In the genomic region with DNA sequence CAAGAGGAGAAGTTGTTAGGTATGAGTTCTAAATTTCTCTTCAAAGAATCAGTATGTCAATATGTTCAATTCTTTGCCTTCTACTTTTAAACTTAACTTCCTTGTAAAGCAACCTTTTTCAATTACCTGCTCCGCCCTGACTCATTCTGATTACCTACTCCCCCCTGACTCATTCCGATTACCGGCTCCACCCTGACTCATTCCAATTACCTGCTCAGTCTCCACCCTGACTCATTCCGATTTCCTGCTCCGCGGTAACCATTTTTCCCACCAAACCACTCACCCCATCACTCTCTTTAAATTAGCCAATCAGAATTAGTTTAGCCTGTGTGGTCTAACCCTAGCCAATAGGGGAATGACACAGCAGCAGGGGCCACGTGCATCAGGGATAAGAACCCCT, we compare ENCODE assay signal across 16 cellular contexts. TPM values are rescaled to one million over a fixed set of nuclear protein-coding genes. Genes with fewer than 3 reads are reported as not detected.
DNase-seq lines count a peak whose midpoint lies in the region; ATAC-seq, FAIRE-seq and TF ChIP-seq lines count a peak whose summit lies in the region.
"Not testable (repeated sequence)": the region's sequence is repeated elsewhere in the genome, so short reads cannot be mapped to it uniquely, and the experiment has no call there.
"Had no signal": no experiment of that assay in that cellular context is flagged by ENCODE, and none has a peak within 500 bp of the region (broad histone marks: within the 10 kb centered on the region; RNA-seq: fewer than 3 reads in every experiment).

No MANE protein-coding gene starts in this region.

- H3K4me1 ChIP-seq in colonic mucosa, result not testable (repeated sequence)

- peak; percentile 73 for ATAC-seq in left colon

- not testable (repeated sequence) for H3K9ac ChIP-seq in colonic mucosa (ENCODE audit: low read depth in 2 of 2, low read length in 2 of 2)

- in situ Hi-C loops in ACHN (cut with HindIII; ENCODE audit: low pct_ligation_motif_present, low pct_unique_long_range_greater_than_20kb, low sequenced_read_pairs), result not testable (repeated sequence)

- TF ChIP-seq CTCF in colonic mucosa (IDR thresholded peaks at IDR 0.05), result not testable (repeated sequence)

- not testable (repeated sequence) for H3K9me3 ChIP-seq in colonic mucosa

- not testable (repeated sequence) for H3K4me3 ChIP-seq in colonic mucosa

- FAIRE-seq in RCC 7860 (lab: Jason Lieb, UNC), result peak; percentile 79

- peak overlapping the region; percentile 55 for H3K27ac ChIP-seq in colonic mucosa

- intact Hi-C loops in colonic mucosa (cut with DNase I); left colon (cut with DNase I, micrococcal nuclease): not testable (repeated sequence)

- H3K36me3 ChIP-seq in colonic mucosa, result not testable (repeated sequence)

- not testable (repeated sequence) for H3K27me3 ChIP-seq in colonic mucosa

- DNase-seq in ACHN (peak; percentile 3), HK-2 (ENCODE audit: unreplicated experiment) (peak; percentile 41), RCC 7860 (ENCODE audit: low spot score) (peak; percentile 63), colonic mucosa (peak; percentile 66), left colon (peak; percentile 14 to 44)
- DNase-seq in activated CD4-positive, alpha-beta T cell treated with anti-CD3 and anti-CD28 coated beads, Interleukin-2, amount 50 U/mL, for 48 hours, result peak; percentile 44 to 58
- peak; percentile 70 for DNase-seq in activated effector memory CD4-positive, alpha-beta T cell treated with anti-CD3 and anti-CD28 coated beads, Interleukin-2, amount 50 U/mL, for 16 hours
- DNase-seq in stimulated activated CD4-positive, alpha-beta T cell treated with anti-CD3 and anti-CD28 coated beads, Interleukin-4, amount 100 ng/mL, for 48 hours (ENCODE audit: low read depth in 2 of 2), result peak; percentile 11 to 22

RNA-seq across cellular contexts. Expression of gene IQCF1, which starts 0.8 kb away (rescaled TPM):
- not detected for total RNA-seq in colonic mucosa
- not detected for total RNA-seq in left colon
- total RNA-seq: CD4-positive, CD25-positive, alpha-beta regulatory T cell; cerebellum; endothelial cell of umbilical vein; lung; osteocyte; skeletal muscle tissue; stomach; thyroid gland had no signal

RNA-seq across cellular contexts. Expression of gene IQCF5, which starts 27.0 kb away (rescaled TPM):
- total RNA-seq in colonic mucosa (not detected), left colon (not detected)
- total RNA-seq: CD4-positive, CD25-positive, alpha-beta regulatory T cell; cerebellum; endothelial cell of umbilical vein; lung; osteocyte; skeletal muscle tissue; stomach; thyroid gland had no signal

RNA-seq across cellular contexts. Expression of gene RRP9, which starts 39.3 kb away (rescaled TPM):
- total RNA-seq in colonic mucosa (10 to 100 TPM in 1 of 2 donors, 1 to 10 TPM in 1; 9.6 to 24.7 TPM), left colon (10 to 100 TPM; 11.0 to 16.1 TPM)

RNA-seq across cellular contexts. Expression of gene PARP3, which starts 39.8 kb away (rescaled TPM):
- total RNA-seq in colonic mucosa (10 to 100 TPM; 17.0 to 18.0 TPM), left colon (10 to 100 TPM; 23.6 to 25.5 TPM)

RNA-seq across cellular contexts. Expression of gene IQCF2, which starts 40.9 kb away (rescaled TPM):
- not detected for total RNA-seq in colonic mucosa
- not detected for total RNA-seq in left colon
- total RNA-seq: CD4-positive, CD25-positive, alpha-beta regulatory T cell; cerebellum; endothelial cell of umbilical vein; lung; osteocyte; skeletal muscle tissue; stomach; thyroid gland had no signal

Comparison
In these comparisons a context has a peak if more than half of its experiments do, and no peak if none do; other contexts are left out.
1. DNase-seq: peak in every context shown above with its lines; median percentile 70 in activated effector memory CD4-positive, alpha-beta T cell treated with anti-CD3 and anti-CD28 coated beads, Interleukin-2, amount 50 U/mL, for 16 hours; 66 in colonic mucosa; 63 in RCC 7860; 51 in activated CD4-positive, alpha-beta T cell treated with anti-CD3 and anti-CD28 coated beads, Interleukin-2, amount 50 U/mL, for 48 hours; 41 in HK-2; 29 in left colon; 16 in stimulated activated CD4-positive, alpha-beta T cell treated with anti-CD3 and anti-CD28 coated beads, Interleukin-4, amount 100 ng/mL, for 48 hours; 3 in ACHN.